Comparison of ENCODE assay signal across 8 cellular contexts in the genomic region with DNA sequence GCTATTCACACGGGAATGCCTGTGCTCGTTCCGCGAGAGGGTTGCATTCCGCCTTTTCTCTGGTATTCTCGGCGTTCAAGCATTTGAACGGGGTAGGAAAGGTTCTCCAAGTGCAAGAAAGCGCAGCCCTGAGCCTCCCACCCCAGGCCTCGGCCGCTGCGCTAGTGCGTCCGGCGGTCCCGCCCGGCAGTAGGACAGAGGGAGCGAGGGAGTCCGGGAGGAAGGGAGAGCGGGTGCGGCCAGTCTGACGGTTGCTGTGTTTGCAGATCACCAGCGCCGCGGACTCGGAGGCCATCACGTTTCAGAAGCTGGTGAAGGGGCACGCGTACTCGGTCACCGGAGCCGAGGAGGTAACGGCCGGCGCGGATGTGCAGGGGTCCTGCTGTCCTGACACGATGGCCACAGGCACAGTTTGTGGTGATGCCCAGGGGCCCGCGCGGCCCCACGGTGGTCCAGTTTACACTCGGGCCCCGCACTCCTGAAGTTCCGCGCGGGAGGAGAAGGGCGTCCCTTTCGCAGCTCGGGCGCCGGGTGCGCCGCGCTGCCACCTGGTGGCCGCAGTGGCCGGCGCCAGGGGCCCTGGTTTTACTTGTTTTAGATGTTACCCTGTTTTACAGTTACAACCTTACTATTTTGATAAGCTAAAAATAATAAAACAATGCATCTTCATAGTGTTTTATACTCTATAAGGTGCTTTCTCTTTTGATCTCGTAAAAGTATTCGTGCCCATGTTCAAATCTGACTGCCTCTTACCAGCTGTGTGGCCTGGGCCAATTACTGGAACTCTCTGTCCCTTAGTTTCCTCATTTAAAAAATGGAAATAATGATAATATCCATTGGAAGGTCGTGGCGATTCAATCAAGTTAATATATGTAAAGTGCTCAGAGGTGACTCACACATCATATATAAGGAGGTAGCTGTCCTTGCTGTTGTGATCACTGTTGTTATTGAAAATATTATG. TPM values are rescaled to one million over a fixed set of nuclear protein-coding genes. Genes with fewer than 3 reads are reported as not detected.
DNase-seq lines count a peak whose midpoint lies in the region; ATAC-seq and TF ChIP-seq lines count a peak whose summit lies in the region.

No MANE protein-coding gene starts in this region.

- CTCF ChIA-PET in PC-9 (lab: Charles Lee), result interaction anchor here (0.5 to 1.7 kb wide), 3 partner anchors 14 to 48 kb away, joined by 4 to 8 read pairs (median 5); no protein-coding TSS in a partner anchor

- no peak overlapping the region for H3K9ac ChIP-seq in neural cell (ENCODE audit: low read length)

- peak; percentile 69 for DNase-seq in GM12865 (ENCODE audit: low read depth)
- peak in 1 of 2 experiments; percentile 32 for DNase-seq in PC-9
- DNase-seq in activated effector memory CD4-positive, alpha-beta T cell treated with anti-CD3 and anti-CD28 coated beads, Interleukin-2, amount 50 U/mL, for 16 hours, result peak; percentile 87
- DNase-seq in foreskin keratinocyte, result peak in 1 of 2 donors; percentile 35
- DNase-seq in stimulated activated naive CD8-positive, alpha-beta T cell treated with anti-CD3 and anti-CD28 coated beads, Interleukin-15, amount 100 ng/mL, for 72 hours, result peak; percentile 60 to 71
- DNase-seq in NCI-H1930 (lab: John Stamatoyannopoulos, UW), result no peak

- POLR2A ChIA-PET in PC-9 (lab: Charles Lee; ENCODE audit: unreplicated experiment), result interaction anchor here (1.1 kb wide), 1 partner anchor 10 kb away, joined by 6 read pairs; no protein-coding TSS in a partner anchor

- H3K27me3 ChIP-seq in PC-9 (ENCODE audit: insufficient read depth, low read depth) (no peaks in the 10 kb centered on the region), foreskin keratinocyte (no peaks in the 10 kb centered on the region), neural cell (ENCODE audit: insufficient read depth, low read depth, low read length) (peaks cover 7% of the 10 kb centered on the region)

- H3K9me2 ChIP-seq in PC-9 (ENCODE audit: insufficient read depth) (no peaks in the 10 kb centered on the region), neural cell (ENCODE audit: insufficient read depth, low read length) (no peaks in the 10 kb centered on the region)

- no peaks in the 10 kb centered on the region; the same call in 1 of the 2 replicates for H4K20me1 ChIP-seq in PC-9 (ENCODE audit: insufficient read depth)
- H4K20me1 ChIP-seq in neural cell (ENCODE audit: insufficient read depth), result no peaks in the 10 kb centered on the region

- H3K27ac Mint-ChIP-seq in stimulated activated naive CD8-positive, alpha-beta T cell treated with anti-CD3 and anti-CD28 coated beads, Interleukin-15, amount 100 ng/mL, for 72 hours, result peak overlapping the region in 1 of 2 donors; percentile 90

- intact Hi-C loops in PC-9 (cut with micrococcal nuclease; ENCODE audit: unreplicated experiment), result loop anchor here (2.0 kb wide), 1 partner anchor 50 kb away; no protein-coding TSS in a partner anchor

- BruUV-seq in PC-9 (replicated peaks; lab: Mats Ljungman, UMichigan), result no TSS peak

- H3K9me3 ChIP-seq in PC-9 (ENCODE audit: insufficient read depth, low read depth) (no peaks in the 10 kb centered on the region), neural cell (ENCODE audit: low read length) (no peaks in the 10 kb centered on the region)

- peak; percentile 70 for TF ChIP-seq RAD21 in neural cell (conservative IDR thresholded peaks at IDR 0.05)

- H3K4me1 ChIP-seq in PC-9 (replicated peaks; ENCODE audit: insufficient read depth) (no peaks in the 10 kb centered on the region), foreskin keratinocyte (peaks cover 8% of the 10 kb centered on the region)

- TF ChIP-seq CTCF in GM12865 (IDR thresholded peaks at IDR 0.05; ENCODE audit: insufficient read depth, low read depth, low read length, missing control alignments) (peak; percentile 86), PC-9 (conservative IDR thresholded peaks at IDR 0.05) (peak; percentile 79), foreskin keratinocyte (conservative IDR thresholded peaks at IDR 0.05) (peak; percentile 86), neural cell (IDR thresholded peaks at IDR 0.05; ENCODE audit: poor library complexity, severe bottlenecking) (peak; percentile 87)

- no peaks in the 10 kb centered on the region for H3K9me3 Mint-ChIP-seq in stimulated activated naive CD8-positive, alpha-beta T cell treated with anti-CD3 and anti-CD28 coated beads, Interleukin-15, amount 100 ng/mL, for 72 hours

- peaks cover 70% of the 10 kb centered on the region for H3K36me3 ChIP-seq in PC-9 (ENCODE audit: low read depth)
- H3K36me3 ChIP-seq in neural cell (ENCODE audit: insufficient read depth, low read length), result no peaks in the 10 kb centered on the region

- H3K4me3 Mint-ChIP-seq in stimulated activated naive CD8-positive, alpha-beta T cell treated with anti-CD3 and anti-CD28 coated beads, Interleukin-15, amount 100 ng/mL, for 72 hours, result peak overlapping the region; percentile 81 to 88

- H3K4me3 ChIP-seq in GM12865 (ENCODE audit: low read depth, low read length) (peak overlapping the region; percentile 53), PC-9 (no peak overlapping the region), neural cell (ENCODE audit: low read length) (peak overlapping the region; percentile 59)

- H3K79me2 ChIP-seq in PC-9 (ENCODE audit: low read depth) (peaks cover 13% of the 10 kb centered on the region), neural cell (replicated peaks; ENCODE audit: insufficient read depth, low read length) (no peaks in the 10 kb centered on the region)

- peaks cover 9% of the 10 kb centered on the region for H3K4me1 Mint-ChIP-seq in stimulated activated naive CD8-positive, alpha-beta T cell treated with anti-CD3 and anti-CD28 coated beads, Interleukin-15, amount 100 ng/mL, for 72 hours

- H3K27ac ChIP-seq in PC-9 (no peak overlapping the region), foreskin keratinocyte (no peak overlapping the region), neural cell (ENCODE audit: low read length) (no peak overlapping the region)

- H3F3A ChIP-seq in PC-9 (ENCODE audit: insufficient read depth, low read depth) (peaks cover 64% of the 10 kb centered on the region), neural cell (ENCODE audit: insufficient read depth, low read length, poor library complexity, severe bottlenecking) (no peaks in the 10 kb centered on the region)

- H3K4me2 ChIP-seq in PC-9, result no peak overlapping the region
- peak overlapping the region; percentile 19 for H3K4me2 ChIP-seq in neural cell (ENCODE audit: low read length)

- no peak for TF ChIP-seq EP300 in neural cell (conservative IDR thresholded peaks at IDR 0.05; ENCODE audit: poor library complexity, severe bottlenecking)

- peak; percentile 82 for ATAC-seq in HG02798 (IDR thresholded peaks at IDR 0.05; ENCODE audit: poor library complexity, unreplicated experiment)
- ATAC-seq in foreskin keratinocyte, result peak; percentile 45
- peak; percentile 80 for ATAC-seq in stimulated activated naive CD8-positive, alpha-beta T cell treated with anti-CD3 and anti-CD28 coated beads, Interleukin-15, amount 100 ng/mL, for 72 hours

- H2AFZ ChIP-seq in PC-9, result no peak overlapping the region
- H2AFZ ChIP-seq in neural cell (ENCODE audit: low read depth, low read length), result no peak overlapping the region

- no peaks in the 10 kb centered on the region for H3K27me3 Mint-ChIP-seq in stimulated activated naive CD8-positive, alpha-beta T cell treated with anti-CD3 and anti-CD28 coated beads, Interleukin-15, amount 100 ng/mL, for 72 hours

TF ChIP-seq in neural cell, 6 proteins besides CTCF, POLR2A, EP300 and RAD21:
- no peak for TF ChIP-seq EZH2 (IDR thresholded peaks at IDR 0.05; ENCODE audit: borderline replicate concordance, insufficient read depth, low read length, poor library complexity, severe bottlenecking)
- peak; percentile 92 for TF ChIP-seq SMC3 (conservative IDR thresholded peaks at IDR 0.05; ENCODE audit: poor library complexity)
TF ChIP-seq in neural cell: peak in this region for 1.

RNA-seq across cellular contexts. Expression of a gene that starts 36.7 kb away (rescaled TPM):
- total RNA-seq in PC-9 (2021) (376 and 459 TPM in 2 replicates), foreskin keratinocyte (530 and 551 TPM in 2 replicates)
- polyA plus RNA-seq in foreskin keratinocyte (278 and 298 TPM in 2 replicates), neural cell (58.8 and 62.6 TPM in 2 replicates)
- 46.7 and 53.1 TPM in 2 replicates for polyA minus RNA-seq in neural cell

Comparison
In these comparisons a context has a peak if more than half of its experiments do, and no peak if none do; other contexts are left out.
1. DNase-seq: peak in GM12865 (single experiment), activated effector memory CD4-positive, alpha-beta T cell treated with anti-CD3 and anti-CD28 coated beads, Interleukin-2, amount 50 U/mL, for 16 hours (single experiment) and stimulated activated naive CD8-positive, alpha-beta T cell treated with anti-CD3 and anti-CD28 coated beads, Interleukin-15, amount 100 ng/mL, for 72 hours (2 of 2); none in NCI-H1930 (0 of 2).
2. Peak in every context shown above with its lines, with median percentiles within 50 percentile points of each other: CTCF ChIP-seq and ATAC-seq.